ENCODE assay signal across 8 cellular contexts in the genomic region with DNA sequence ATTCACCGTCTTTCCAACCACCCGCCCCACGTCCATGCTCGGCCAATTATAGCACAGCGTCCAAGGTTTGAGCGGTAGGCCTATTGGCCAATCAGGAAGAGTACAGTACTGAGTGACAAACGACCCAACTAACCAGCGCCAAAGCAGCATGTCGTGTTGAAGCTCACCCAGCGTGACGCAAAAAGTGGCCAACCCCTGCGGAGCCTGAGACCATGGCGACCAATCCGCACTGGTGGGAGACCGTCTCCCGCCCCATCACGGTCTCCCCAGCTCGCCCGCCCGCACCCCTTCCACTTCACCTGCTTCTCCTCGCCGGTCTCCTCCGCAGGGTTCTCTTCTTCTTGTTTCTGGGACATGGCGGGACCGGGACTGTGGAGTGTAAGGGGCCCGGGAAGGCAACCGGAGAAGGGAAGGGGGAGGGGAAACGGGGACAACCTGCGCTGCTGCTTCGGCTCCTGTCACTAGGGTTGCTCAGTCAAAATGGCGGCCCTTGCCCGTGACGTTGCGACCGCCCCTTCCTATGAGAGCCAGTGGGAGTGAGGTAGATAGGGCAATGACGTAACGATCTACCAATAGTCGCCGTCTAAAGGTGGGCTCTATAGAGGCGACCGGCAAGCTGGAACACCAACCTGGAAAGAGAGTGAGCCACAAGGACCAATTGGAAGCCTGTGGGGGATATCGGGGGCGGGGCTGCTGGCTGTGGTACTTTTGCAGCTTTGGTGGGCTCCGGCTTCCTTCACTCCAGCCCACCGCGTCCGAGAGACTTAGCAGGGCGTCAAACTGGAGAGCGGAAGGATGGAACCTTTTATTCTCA. TPM values are rescaled to one million over a fixed set of nuclear protein-coding genes. Genes with fewer than 3 reads are reported as not detected.
DNase-seq lines count a peak whose midpoint lies in the region; ATAC-seq and TF ChIP-seq lines count a peak whose summit lies in the region.

A gene with protein sequence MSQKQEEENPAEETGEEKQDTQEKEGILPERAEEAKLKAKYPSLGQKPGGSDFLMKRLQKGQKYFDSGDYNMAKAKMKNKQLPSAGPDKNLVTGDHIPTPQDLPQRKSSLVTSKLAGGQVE (minus strand): TSS at position 498 of the 814 bp plus-strand sequence. CDS start 142 bp downstream, at position 356.

- H3K4me3 Mint-ChIP-seq in CD14-positive monocyte: no peak within 1 kb of the TSS

- peaks cover 6% of the 10 kb centered on the region for H3K4me1 Mint-ChIP-seq in CD14-positive monocyte

- peaks cover 30 to 34% of the 10 kb centered on the region in 2 donors for H3K36me3 Mint-ChIP-seq in CD14-positive monocyte

- ATAC-seq in GM19395 (IDR thresholded peaks at IDR 0.05; ENCODE audit: unreplicated experiment): peak; percentile 93
- peak; percentile 81 for ATAC-seq in HG03558 (IDR thresholded peaks at IDR 0.05; ENCODE audit: extremely low read depth, unreplicated experiment)

- H3K27ac Mint-ChIP-seq in CD14-positive monocyte: no peak within 1 kb of the TSS

- no peaks in the 10 kb centered on the region for H3K27me3 Mint-ChIP-seq in CD14-positive monocyte (ENCODE audit: low read depth in 3 of 3)

- TF ChIP-seq CTCF in CD14-positive monocyte (IDR thresholded peaks at IDR 0.05): no peak

- DNase-seq in CD14-positive monocyte (ENCODE audit: low spot score) (peak; percentile 98), NCI-H748 (lab: John Stamatoyannopoulos, UW; ENCODE audit: unreplicated experiment) (peak; percentile 99), dedifferentiated amniotic fluid mesenchymal stem cell (ENCODE audit: extremely low spot score) (peak; percentile 100), left kidney (ENCODE audit: low read depth, low spot score) (peak; percentile 100)
- peak; percentile 92 for DNase-seq in activated CD4-positive, alpha-beta T cell treated with anti-CD3 and anti-CD28 coated beads, Interleukin-2, amount 50 U/mL, for 1 hour
- peak; percentile 93 to 94 for DNase-seq in stimulated activated CD4-positive, alpha-beta T cell treated with anti-CD3 and anti-CD28 coated beads, Interleukin-2, amount 100 ng/mL, for 24 hours

- intact Hi-C loops in CD14-positive monocyte (cut with micrococcal nuclease): loop anchor here (2.0 to 5.0 kb wide), 3 partner anchors 19 to 67 kb away; a partner anchor contains a TSS

- no peaks in the 10 kb centered on the region for H3K9me3 Mint-ChIP-seq in CD14-positive monocyte

RNA-seq across cellular contexts. Expression of the gene that starts here (rescaled TPM):
- 10 to 100 TPM; 38.5 to 40.3 TPM for polyA plus RNA-seq in CD14-positive monocyte

Comparison
In these comparisons a context has a peak if more than half of its experiments do, and no peak if none do; other contexts are left out.
1. Peak in every context shown above with its lines: DNase-seq and ATAC-seq.